1 cellular context compared by ENCODE assay signal in genomic region chr4:76212301-76212700, GRCh38.
TF ChIP-seq lines count a peak whose summit lies in the region.

No MANE protein-coding gene starts in this region.

TF ChIP-seq in HCT116, 20 proteins besides CTCF, POLR2A, EP300 and RAD21 (continued from another document):
- TF ChIP-seq MAX (IDR thresholded peaks at IDR 0.05): no peak
- no peak for TF ChIP-seq JUND (IDR thresholded peaks at IDR 0.05)
- no peak for TF ChIP-seq FOSL1 (IDR thresholded peaks at IDR 0.05; ENCODE audit: low read depth)
- no peak for TF ChIP-seq REST (IDR thresholded peaks at IDR 0.05; ENCODE audit: low read depth)
- no peak for TF ChIP-seq YY1 (IDR thresholded peaks at IDR 0.05; ENCODE audit: extremely low read depth, insufficient replicate concordance, low read depth, low read length)
- no peak for TF ChIP-seq TCF7L2 (IDR thresholded peaks at IDR 0.05; ENCODE audit: borderline replicate concordance, extremely low read depth, insufficient read depth, insufficient read length)
